In genomic region chr2:12173943-12174340, GRCh38 we compare ENCODE assay signal across 12 cellular contexts.
DNase-seq lines count a peak whose midpoint lies in the region; ATAC-seq and TF ChIP-seq lines count a peak whose summit lies in the region.
"Had no signal": no experiment of that assay in that cellular context is flagged by ENCODE, and none has a peak within 500 bp of the region (broad histone marks: within the 10 kb centered on the region; RNA-seq: fewer than 3 reads in every experiment).

No MANE protein-coding gene starts in this region.

- no peak for TF ChIP-seq RAD21 in IMR-90 (IDR thresholded peaks at IDR 0.05; ENCODE audit: low read length)

- H3K4me3 Mint-ChIP-seq in chondrocyte (ENCODE audit: unreplicated experiment) = no peak overlapping the region
- H3K4me3 Mint-ChIP-seq in activated CD4-positive, alpha-beta memory T cell treated with anti-CD3 and anti-CD28 coated beads, Interleukin-2, amount 10 ng/mL, durations not matched to agents 7 days and 5 days = no peak overlapping the region
- H3K4me3 Mint-ChIP-seq: GM23338, H9 had no signal

- TF ChIP-seq CTCF in A673 (conservative IDR thresholded peaks at IDR 0.05; ENCODE audit: low read depth, low read length) (0 out of 2 replicates have a peak, but pooled peaks have one; percentile 4), IMR-90 (conservative IDR thresholded peaks at IDR 0.05; ENCODE audit: low read depth, low read length) (no peak), chondrocyte (IDR thresholded peaks at IDR 0.05) (peak; percentile 3)

- H3K9me3 ChIP-seq in A673 (ENCODE audit: low read depth, low read length, poor library complexity, severe bottlenecking) = no peaks in the 10 kb centered on the region
- H3K9me3 ChIP-seq in IMR-90 (ENCODE audit: control insufficient read depth, insufficient read depth, low read length) = no peaks in the 10 kb centered on the region
- no peaks in the 10 kb centered on the region for H3K9me3 ChIP-seq in mesenchymal stem cell (ENCODE audit: control insufficient read depth, low read length)
- H3K9me3 ChIP-seq: BE2C had no signal

- H3K27me3 Mint-ChIP-seq in chondrocyte (ENCODE audit: low read depth) = peaks cover 4% of the 10 kb centered on the region
- H3K27me3 Mint-ChIP-seq in activated CD4-positive, alpha-beta memory T cell treated with anti-CD3 and anti-CD28 coated beads, Interleukin-2, amount 10 ng/mL, durations not matched to agents 7 days and 5 days = no peaks in the 10 kb centered on the region

- no peak overlapping the region for H3K9ac ChIP-seq in IMR-90 (ENCODE audit: low read depth, low read length)
- no peak overlapping the region for H3K9ac ChIP-seq in mesenchymal stem cell (ENCODE audit: low read length)

- H3K27ac ChIP-seq in A673 (ENCODE audit: low read depth, low read length, poor library complexity, severe bottlenecking) = no peak overlapping the region
- no peak overlapping the region for H3K27ac ChIP-seq in IMR-90 (ENCODE audit: insufficient read depth, low read length)
- no peak overlapping the region for H3K27ac ChIP-seq in mesenchymal stem cell (ENCODE audit: low read length, poor library complexity, severe bottlenecking)

- no peaks in the 10 kb centered on the region for H4K20me1 ChIP-seq in IMR-90 (ENCODE audit: insufficient read depth, low read length)

- no peak overlapping the region for H3K4me2 ChIP-seq in IMR-90 (ENCODE audit: low read depth, low read length)
- no peak overlapping the region for H3K4me2 ChIP-seq in mesenchymal stem cell (ENCODE audit: low read length, poor library complexity, severe bottlenecking)
- H3K4me2 ChIP-seq: GM23338 had no signal

- H4K8ac ChIP-seq in IMR-90 (ENCODE audit: low read depth in 2 of 2, low read length in 2 of 2) = no peak overlapping the region
- no peak overlapping the region for H4K8ac ChIP-seq in mesenchymal stem cell (ENCODE audit: low read length)

- no peak overlapping the region for H3K27ac Mint-ChIP-seq in chondrocyte (ENCODE audit: unreplicated experiment)
- H3K27ac Mint-ChIP-seq in activated CD4-positive, alpha-beta memory T cell treated with anti-CD3 and anti-CD28 coated beads, Interleukin-2, amount 10 ng/mL, durations not matched to agents 7 days and 5 days = no peak overlapping the region
- H3K27ac Mint-ChIP-seq: GM23338, H9 had no signal

- in situ Hi-C loops in IMR-90 (cut with MboI; ENCODE audit: low sequenced_read_pairs) = no loop called here

- 0 out of 4 replicates have a peak, but pooled peaks cover 0 to 3% of the 10 kb centered on the region in 2 experiments for H3K79me1 ChIP-seq in IMR-90 (ENCODE audit: low read depth in 1 of 2, low read length in 2 of 2)
- H3K79me1 ChIP-seq in mesenchymal stem cell (replicated peaks; ENCODE audit: low read length, poor library complexity, severe bottlenecking) = no peaks in the 10 kb centered on the region

- H2BK15ac ChIP-seq in IMR-90 (ENCODE audit: low read depth, low read length) (0 out of 3 replicates have a peak overlapping the region, but pooled peaks have one; percentile 68), mesenchymal stem cell (ENCODE audit: low read depth, poor library complexity, severe bottlenecking) (no peak overlapping the region)

- no peak for ATAC-seq in IMR-90 (ENCODE audit: low read depth)
- ATAC-seq: GM23338 had no signal

- dilution Hi-C loops in IMR-90 (cut with HindIII; ENCODE audit: low sequenced_read_pairs, unreplicated experiment) = no loop called here

- H3K4me1 ChIP-seq in A673 (ENCODE audit: insufficient read depth, low read length, poor library complexity, severe bottlenecking) (peaks cover 15% of the 10 kb centered on the region), IMR-90 (ENCODE audit: control insufficient read depth, insufficient read depth, low read length) (peaks cover 26% of the 10 kb centered on the region), mesenchymal stem cell (ENCODE audit: control insufficient read depth, insufficient read depth, low read depth, low read length) (peaks cover 3% of the 10 kb centered on the region)

- DNase-seq in A673 (ENCODE audit: low spot score) (no peak), IMR-90 (no peak), chondrocyte (ENCODE audit: low spot score) (no peak), mesenchymal stem cell (peak; percentile 14), SW480 (ENCODE audit: low spot score) (no peak), NCI-H345 (lab: John Stamatoyannopoulos, UW) (no peak)
- no peak for DNase-seq in activated T-cell treated with anti-CD3 and anti-CD28 coated beads, Interleukin-2, amount 50 U/mL, for 1 hour
- no peak for DNase-seq in activated CD4-positive, alpha-beta memory T cell treated with anti-CD3 and anti-CD28 coated beads, Interleukin-2, amount 10 ng/mL, durations not matched to agents 7 days and 5 days
- DNase-seq: BE2C, DMS53, H9 had no signal

- no peak overlapping the region for H4K5ac ChIP-seq in IMR-90 (ENCODE audit: low read depth, low read length)

- intact Hi-C loops in A673 (cut with micrococcal nuclease; ENCODE audit: unreplicated experiment) (loop anchor here (2.0 to 10.0 kb wide), 4 partner anchors 311 to 831 kb away; partner anchors contain the start of gene TRIB2), IMR-90 (cut with micrococcal nuclease) (loop anchor here (1.0 to 10.0 kb wide), 4 partner anchors 119 to 345 kb away; no protein-coding TSS in a partner anchor)

- no peak overlapping the region for H2BK12ac ChIP-seq in mesenchymal stem cell (ENCODE audit: low read length in 2 of 2)

- H3K18ac ChIP-seq in IMR-90 (ENCODE audit: low read depth, low read length) = no peak overlapping the region
- H3K18ac ChIP-seq in mesenchymal stem cell (ENCODE audit: low read depth in 1 of 2, low read length in 2 of 2) = no peak overlapping the region

- H3K23ac ChIP-seq in IMR-90 (ENCODE audit: low read depth, low read length) = no peak overlapping the region
- no peak overlapping the region for H3K23ac ChIP-seq in mesenchymal stem cell (ENCODE audit: low read length in 2 of 2)

- no peaks in the 10 kb centered on the region for H3K9me3 Mint-ChIP-seq in chondrocyte (ENCODE audit: low read depth)
- H3K9me3 Mint-ChIP-seq in activated CD4-positive, alpha-beta memory T cell treated with anti-CD3 and anti-CD28 coated beads, Interleukin-2, amount 10 ng/mL, durations not matched to agents 7 days and 5 days = no peaks in the 10 kb centered on the region
- H3K9me3 Mint-ChIP-seq: GM23338, H9 had no signal

- H3K36me3 ChIP-seq in A673 (ENCODE audit: insufficient read depth, low read length, poor library complexity, severe bottlenecking) (no peaks in the 10 kb centered on the region), IMR-90 (ENCODE audit: control insufficient read depth, insufficient read depth, low read length) (no peaks in the 10 kb centered on the region), mesenchymal stem cell (ENCODE audit: control insufficient read depth in 1 of 2, insufficient read depth in 2 of 2, low read depth in 1 of 2, low read length in 2 of 2) (no peaks in the 10 kb centered on the region)
- H3K36me3 ChIP-seq: BE2C had no signal

- POLR2A ChIA-PET in A673 (lab: Charles Lee; ENCODE audit: low non-redundant PET) = no interaction called here
- POLR2A ChIA-PET in IMR-90 (lab: Charles Lee; ENCODE audit: unreplicated experiment) = no interaction called here
- POLR2A ChIA-PET in activated CD4-positive, alpha-beta memory T cell treated with anti-CD3 and anti-CD28 coated beads, Interleukin-2, amount 10 ng/mL, durations not matched to agents 7 days and 5 days (lab: Charles Lee) = no interaction called here

- no peak overlapping the region for H3K4me3 ChIP-seq in A673 (ENCODE audit: low read depth, low read length, poor library complexity, severe bottlenecking)
- H3K4me3 ChIP-seq in IMR-90 (ENCODE audit: insufficient read depth, low read depth, low read length) = no peak overlapping the region
- no peak overlapping the region for H3K4me3 ChIP-seq in mesenchymal stem cell (ENCODE audit: insufficient read depth in 1 of 2, low read depth in 1 of 2, low read length in 2 of 2)
- H3K4me3 ChIP-seq: GM23338 had no signal

- H4K91ac ChIP-seq in IMR-90 (ENCODE audit: insufficient read depth, low read depth, low read length) (no peak overlapping the region; the same call in 1 of the 2 replicates), mesenchymal stem cell (ENCODE audit: low read length) (no peak overlapping the region)

- no peak overlapping the region for H2AK9ac ChIP-seq in IMR-90 (replicated peaks; ENCODE audit: low read depth, low read length, poor library complexity)

- TF ChIP-seq POLR2A in IMR-90 (IDR thresholded peaks at IDR 0.05; ENCODE audit: low read depth, low read length) = no peak

- peaks cover 38% of the 10 kb centered on the region for H3K4me1 Mint-ChIP-seq in chondrocyte (ENCODE audit: low read depth)
- H3K4me1 Mint-ChIP-seq in activated CD4-positive, alpha-beta memory T cell treated with anti-CD3 and anti-CD28 coated beads, Interleukin-2, amount 10 ng/mL, durations not matched to agents 7 days and 5 days = peaks cover 52% of the 10 kb centered on the region

- H2BK120ac ChIP-seq in IMR-90 (ENCODE audit: low read depth, low read length) = no peak overlapping the region
- no peak overlapping the region for H2BK120ac ChIP-seq in mesenchymal stem cell (ENCODE audit: low read depth, low read length)

- CTCF ChIA-PET in A673 (lab: Charles Lee) (no interaction called here), IMR-90 (lab: Yijun Ruan, JAX) (no interaction called here)
- CTCF ChIA-PET in activated CD4-positive, alpha-beta memory T cell treated with anti-CD3 and anti-CD28 coated beads, Interleukin-2, amount 10 ng/mL, durations not matched to agents 7 days and 5 days (lab: Charles Lee) = no interaction called here

- H3K27me3 ChIP-seq in A673 (replicated peaks; ENCODE audit: insufficient read depth, low read depth, low read length, poor library complexity) (no peaks in the 10 kb centered on the region), IMR-90 (ENCODE audit: control insufficient read depth, insufficient read depth, low read length) (no peaks in the 10 kb centered on the region), mesenchymal stem cell (ENCODE audit: control insufficient read depth in 1 of 2, insufficient read depth in 1 of 2, low read length in 2 of 2) (no peaks in the 10 kb centered on the region)
- H3K27me3 ChIP-seq: BE2C had no signal

- H2BK20ac ChIP-seq in IMR-90 (ENCODE audit: low read depth, low read length) = no peak overlapping the region

- H2AFZ ChIP-seq in IMR-90 (replicated peaks; ENCODE audit: low read length, poor library complexity) (no peak overlapping the region), mesenchymal stem cell (ENCODE audit: low read depth, low read length) (no peak overlapping the region)
- H2AFZ ChIP-seq: GM23338 had no signal

- H3K14ac ChIP-seq in IMR-90 (replicated peaks; ENCODE audit: low read depth, low read length) (no peak overlapping the region; the same call in 1 of the 2 replicates), mesenchymal stem cell (ENCODE audit: low read length in 2 of 2) (no peak overlapping the region)

- no peaks in the 10 kb centered on the region for H3K36me3 Mint-ChIP-seq in chondrocyte (ENCODE audit: low read depth)
- no peaks in the 10 kb centered on the region for H3K36me3 Mint-ChIP-seq in activated CD4-positive, alpha-beta memory T cell treated with anti-CD3 and anti-CD28 coated beads, Interleukin-2, amount 10 ng/mL, durations not matched to agents 7 days and 5 days (ENCODE audit: low read depth)

- BruUV-seq in A673 (replicated peaks; lab: Mats Ljungman, UMichigan) = no TSS peak
- no TSS peak for BruUV-seq in IMR-90 (replicated peaks; lab: Mats Ljungman, UMichigan)

- H3K9me1 ChIP-seq in IMR-90 (ENCODE audit: insufficient read depth, low read length) = peaks cover 15% of the 10 kb centered on the region

- no peak overlapping the region for H2AK5ac ChIP-seq in IMR-90 (ENCODE audit: low read depth, low read length)
- no peak overlapping the region for H2AK5ac ChIP-seq in mesenchymal stem cell (ENCODE audit: low read length, severe bottlenecking)

- no peak overlapping the region for H3K56ac ChIP-seq in IMR-90 (ENCODE audit: extremely low read depth, insufficient read depth, low read length)

- H3K4ac ChIP-seq in IMR-90 (ENCODE audit: low read depth, low read length) = no peak overlapping the region
- H3K4ac ChIP-seq in mesenchymal stem cell (ENCODE audit: low read depth in 1 of 2, low read length in 2 of 2) = no peak overlapping the region

- no peak overlapping the region for H2BK5ac ChIP-seq in IMR-90 (ENCODE audit: low read depth, low read length, poor library complexity, severe bottlenecking)
- H2BK5ac ChIP-seq in mesenchymal stem cell (ENCODE audit: low read depth, low read length, poor library complexity, severe bottlenecking) = no peak overlapping the region

- WGBS in IMR-90 (ENCODE audit: extremely low coverage in 2 of 2, insufficient read length in 1 of 2), 2 experiments = no CpG with 5 or more reads among the region's 2 CpGs
- no CpG with 5 or more reads among the region's 2 CpGs for WGBS in mesenchymal stem cell
